Comparison of ENCODE assay signal across 8 cellular contexts in genomic region chr2:54723300-54724149, GRCh38. TPM values are rescaled to one million over a fixed set of nuclear protein-coding genes. Genes with fewer than 3 reads are reported as not detected.
DNase-seq lines count a peak whose midpoint lies in the region; ATAC-seq and TF ChIP-seq lines count a peak whose summit lies in the region.

EML6 (plus strand) TSS chr2:54723662; CDS start chr2:54725062, 1,400 bp downstream.

- intact Hi-C loops in activated CD4-positive, alpha-beta T cell treated with anti-CD3 and anti-CD28 coated beads, Interleukin-2, amount 10 ng/mL, durations not matched to agents 24 days and 14 days (cut with micrococcal nuclease), result loop anchor here (1.0 to 5.0 kb wide), 12 partner anchors 43 to 969 kb away; partner anchors contain the start of genes ACYP2, CHAC2, CLHC1 and PNPT1
- intact Hi-C loops in left colon (cut with DNase I, micrococcal nuclease), result loop anchor here in 1 of 2 donors (10.0 kb wide), 1 partner anchor 111 kb away; no protein-coding TSS in a partner anchor

- peaks cover 13% of the 10 kb centered on the region for H3K4me1 Mint-ChIP-seq in activated CD4-positive, alpha-beta T cell treated with anti-CD3 and anti-CD28 coated beads, Interleukin-2, amount 10 ng/mL, durations not matched to agents 24 days and 14 days

- H3K4me3 ChIP-seq in BE2C (ENCODE audit: low read depth, low read length) (peak within 1 kb of the TSS; percentile 76), coronary artery (peak within 1 kb of the TSS; percentile 88)

- no peaks in the 10 kb centered on the region; the same call in 1 of the 2 replicates for H3K4me1 ChIP-seq in BE2C

- H3K27me3 Mint-ChIP-seq in activated CD4-positive, alpha-beta T cell treated with anti-CD3 and anti-CD28 coated beads, Interleukin-2, amount 10 ng/mL, durations not matched to agents 24 days and 14 days, result peaks cover 72% of the 10 kb centered on the region

- no peaks in the 10 kb centered on the region; the same call in 1 of the 2 replicates for H3K36me3 ChIP-seq in BE2C

- ATAC-seq in HG03460 (IDR thresholded peaks at IDR 0.05; ENCODE audit: unreplicated experiment) (peak; percentile 98), left colon (peak; percentile 98)

- peak within 1 kb of the TSS; percentile 84 to 85 for H3K27ac ChIP-seq in coronary artery

- no peaks in the 10 kb centered on the region for H3K36me3 Mint-ChIP-seq in activated CD4-positive, alpha-beta T cell treated with anti-CD3 and anti-CD28 coated beads, Interleukin-2, amount 10 ng/mL, durations not matched to agents 24 days and 14 days (ENCODE audit: low read depth)

- peak within 1 kb of the TSS; percentile 82 for H3K27ac Mint-ChIP-seq in activated CD4-positive, alpha-beta T cell treated with anti-CD3 and anti-CD28 coated beads, Interleukin-2, amount 10 ng/mL, durations not matched to agents 24 days and 14 days

- no peaks in the 10 kb centered on the region for H3K9me3 ChIP-seq in BE2C

- H3K27me3 ChIP-seq in BE2C, result no peaks in the 10 kb centered on the region

- H3K4me3 Mint-ChIP-seq in activated CD4-positive, alpha-beta T cell treated with anti-CD3 and anti-CD28 coated beads, Interleukin-2, amount 10 ng/mL, durations not matched to agents 24 days and 14 days, result peak within 1 kb of the TSS; percentile 96

- DNase-seq in BE2C (peak; percentile 96), GM19240 (ENCODE audit: insufficient read length, low spot score) (peak; percentile 98), NCI-H524 treated with DMSO at 0.1 percent for 48 hours (lab: John Stamatoyannopoulos, UW) (peak; percentile 89), coronary artery (ENCODE audit: low spot score) (peak; percentile 99), left colon (peak; percentile 99)
- DNase-seq in activated CD4-positive, alpha-beta T cell treated with anti-CD3 and anti-CD28 coated beads, Interleukin-2, amount 10 ng/mL, durations not matched to agents 24 days and 14 days, result peak; percentile 100
- DNase-seq in stimulated activated CD4-positive, alpha-beta T cell treated with anti-CD3 and anti-CD28 coated beads, Interleukin-1b, Interleukin-23, amount 100 ng/mL, for 48 hours, result peak; percentile 98

- TF ChIP-seq CTCF in BE2C (IDR thresholded peaks at IDR 0.05; ENCODE audit: low read depth, low read length) (no peak), coronary artery (IDR thresholded peaks at IDR 0.05) (no peak)

- no peaks in the 10 kb centered on the region for H3K9me3 Mint-ChIP-seq in activated CD4-positive, alpha-beta T cell treated with anti-CD3 and anti-CD28 coated beads, Interleukin-2, amount 10 ng/mL, durations not matched to agents 24 days and 14 days

RNA-seq across cellular contexts. Expression of gene EML6, which starts in this region (rescaled TPM):
- 56.5 TPM for polyA plus RNA-seq in BE2C (2012; ENCODE audit: insufficient read depth, insufficient read length, low read depth)
- total RNA-seq in activated CD4-positive, alpha-beta T cell treated with anti-CD3 and anti-CD28 coated beads, Interleukin-2, amount 10 ng/mL, durations not matched to agents 24 days and 14 days, result 0.77 and 0.83 TPM in 2 replicates
- total RNA-seq in left colon, result 1 to 10 TPM; 3.2 to 6.8 TPM

Comparison
In these comparisons a context has a peak if more than half of its experiments do, and no peak if none do; other contexts are left out.
1. Peak in every context shown above with its lines: DNase-seq, ATAC-seq, H3K4me3 ChIP-seq and H3K27ac ChIP-seq.
2. Peak in DNase-seq in activated CD4-positive, alpha-beta T cell treated with anti-CD3 and anti-CD28 coated beads, Interleukin-2, amount 10 ng/mL, durations not matched to agents 24 days and 14 days; RNA of the gene not detected or under 1 TPM.